Comparison of ENCODE assay signal across 29 cellular contexts in genomic region chr10:130511801-130512200, GRCh38.
"Had no signal": no experiment of that assay in that cellular context is flagged by ENCODE, and none has a peak within 500 bp of the region (broad histone marks: within the 10 kb centered on the region; RNA-seq: fewer than 3 reads in every experiment).

No MANE protein-coding gene starts in this region.

- H3K36me3 ChIP-seq: MG63, SJSA1 had no signal

- H3K9ac ChIP-seq: KMS-11, SK-N-SH had no signal

- H3K27ac ChIP-seq: KMS-11, PC-9, SJSA1 had no signal

- H3K27me3 ChIP-seq: MG63, SJSA1 had no signal

- H3K9me2 ChIP-seq: SK-N-SH had no signal

- H3K4me3 ChIP-seq: MG63, PC-9, SJSA1 had no signal

- H3K4me2 ChIP-seq: KMS-11, PC-9, SK-N-SH had no signal

- H3K4me1 ChIP-seq: SJSA1 had no signal

- H2AFZ ChIP-seq: PC-9 had no signal

- DNase-seq: Kasumi-1, MG63, MV-4-11, NCI-H1092, NCI-H1105, NCI-H1417 treated with DMSO at 0.1 percent for 48 hours, NCI-H1436 treated with DMSO at 0.1 percent for 48 hours, NCI-H1694 treated with DMSO at 0.1 percent for 48 hours, NCI-H187 treated with DMSO at 0.1 percent for 48 hours, NCI-H2029, NCI-H2081, NCI-H2171 treated with DMSO at 0.1 percent for 48 hours, NCI-H2227 treated with DMSO at 0.1 percent for 48 hours, NCI-H345, NCI-H446, NCI-H510A, NCI-H524, NCI-H526, NCI-H69, NCI-H748 treated with DMSO at 0.1 percent for 48 hours, NCI-H82, PC-9, Right ventricle myocardium superior, SHP77 treated with DMSO at 0.1 percent for 48 hours, SK-N-SH, SW 1271, T-helper 1 cell had no signal

- H3K9me3 ChIP-seq: MG63, SJSA1, SK-N-SH had no signal
